Comparison of ENCODE assay signal across 8 cellular contexts in the genomic region with DNA sequence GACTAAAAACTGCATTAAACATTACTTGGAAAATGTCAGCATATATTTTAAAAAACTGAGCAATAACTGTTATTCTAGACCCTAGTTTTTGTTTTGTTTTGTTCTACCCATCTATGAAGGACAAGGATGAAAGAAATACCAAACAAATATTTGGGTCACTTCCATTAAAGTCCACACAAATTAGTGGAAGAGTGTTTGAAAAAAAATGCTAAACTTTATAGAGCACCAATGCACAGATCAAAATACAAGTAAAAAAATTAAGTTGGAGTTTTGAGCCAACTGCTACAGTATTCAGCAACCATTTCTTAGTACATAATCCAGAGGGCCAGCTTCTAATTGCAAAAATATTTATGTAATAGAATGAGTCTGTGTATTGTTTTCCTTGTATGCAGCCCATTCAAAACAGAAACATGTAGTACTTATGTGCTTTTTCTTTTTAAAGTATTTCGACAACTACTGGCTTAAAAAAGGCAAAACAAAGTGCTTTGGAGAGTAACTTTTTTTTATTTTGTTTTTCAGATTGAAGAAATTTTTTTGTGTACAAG.
DNase-seq lines count a peak whose midpoint lies in the region; ATAC-seq and TF ChIP-seq lines count a peak whose summit lies in the region.
"Had no signal": no experiment of that assay in that cellular context is flagged by ENCODE, and none has a peak within 500 bp of the region (broad histone marks: within the 10 kb centered on the region; RNA-seq: fewer than 3 reads in every experiment).

No MANE protein-coding gene starts in this region.

- H3K9me3 Mint-ChIP-seq in CD8-positive, alpha-beta memory T cell: no peaks in the 10 kb centered on the region
- no peaks in the 10 kb centered on the region for H3K9me3 Mint-ChIP-seq in activated CD4-positive, alpha-beta memory T cell treated with anti-CD3 and anti-CD28 coated beads for 36 hours
- H3K9me3 Mint-ChIP-seq in stimulated activated effector memory CD8-positive, alpha-beta T cell treated with anti-CD3 and anti-CD28 coated beads, Interleukin-12 subunit alpha, Interleukin-12 subunit beta, amount 100 ng/mL, for 72 hours: no peaks in the 10 kb centered on the region

- POLR2A ChIA-PET in CD8-positive, alpha-beta memory T cell (lab: Charles Lee): no interaction called here
- POLR2A ChIA-PET in activated CD4-positive, alpha-beta memory T cell treated with anti-CD3 and anti-CD28 coated beads for 36 hours (lab: Charles Lee): no interaction called here

- no peak overlapping the region for H3K4me3 ChIP-seq in CD8-positive, alpha-beta memory T cell (ENCODE audit: low read length)
- H3K4me3 ChIP-seq in fibroblast of the aortic adventitia (ENCODE audit: low read depth, low read length): no peak overlapping the region

- CTCF ChIA-PET in CD8-positive, alpha-beta memory T cell (lab: Charles Lee): no interaction called here
- CTCF ChIA-PET in activated CD4-positive, alpha-beta memory T cell treated with anti-CD3 and anti-CD28 coated beads for 36 hours (lab: Charles Lee): no interaction called here

- peaks cover 13 to 48% (median 15%) of the 10 kb centered on the region in 3 donors for H3K36me3 Mint-ChIP-seq in CD8-positive, alpha-beta memory T cell
- H3K36me3 Mint-ChIP-seq in activated CD4-positive, alpha-beta memory T cell treated with anti-CD3 and anti-CD28 coated beads for 36 hours: peaks cover 33% of the 10 kb centered on the region
- peaks cover 96% of the 10 kb centered on the region for H3K36me3 Mint-ChIP-seq in stimulated activated effector memory CD8-positive, alpha-beta T cell treated with anti-CD3 and anti-CD28 coated beads, Interleukin-12 subunit alpha, Interleukin-12 subunit beta, amount 100 ng/mL, for 72 hours

- DNase-seq in CD8-positive, alpha-beta memory T cell: no peak
- no peak for DNase-seq in activated CD4-positive, alpha-beta memory T cell treated with anti-CD3 and anti-CD28 coated beads for 36 hours
- DNase-seq in fibroblast of the aortic adventitia (ENCODE audit: low read depth) (peak; percentile 5), inferior parietal cortex (ENCODE audit: extremely low spot score) (no peak), NCI-H69 (lab: John Stamatoyannopoulos, UW) (no peak)
- no peak for DNase-seq in stimulated activated effector memory CD8-positive, alpha-beta T cell treated with anti-CD3 and anti-CD28 coated beads, Interleukin-12 subunit alpha, Interleukin-12 subunit beta, amount 100 ng/mL, for 72 hours (ENCODE audit: low spot score in 2 of 2)
- DNase-seq: stimulated activated CD8-positive, alpha-beta memory T cell treated with anti-CD3 and anti-CD28 coated beads, Interleukin-4, amount 100 ng/mL, for 48 hours had no signal

- H3K4me1 ChIP-seq in CD8-positive, alpha-beta memory T cell (ENCODE audit: insufficient read depth, low read length): peaks cover 81% of the 10 kb centered on the region

- peak overlapping the region; percentile 80 to 95 (median 89) for H3K27ac Mint-ChIP-seq in CD8-positive, alpha-beta memory T cell
- peak overlapping the region; percentile 57 for H3K27ac Mint-ChIP-seq in activated CD4-positive, alpha-beta memory T cell treated with anti-CD3 and anti-CD28 coated beads for 36 hours
- H3K27ac Mint-ChIP-seq in stimulated activated effector memory CD8-positive, alpha-beta T cell treated with anti-CD3 and anti-CD28 coated beads, Interleukin-12 subunit alpha, Interleukin-12 subunit beta, amount 100 ng/mL, for 72 hours: peak overlapping the region; percentile 88

- H3K27me3 Mint-ChIP-seq in CD8-positive, alpha-beta memory T cell: no peaks in the 10 kb centered on the region
- no peaks in the 10 kb centered on the region for H3K27me3 Mint-ChIP-seq in activated CD4-positive, alpha-beta memory T cell treated with anti-CD3 and anti-CD28 coated beads for 36 hours

- no peaks in the 10 kb centered on the region for H3K36me3 ChIP-seq in CD8-positive, alpha-beta memory T cell (ENCODE audit: insufficient read depth, low read length)

- H3K4me1 Mint-ChIP-seq in CD8-positive, alpha-beta memory T cell: peaks cover 84 to 94% (median 93%) of the 10 kb centered on the region in 3 donors
- H3K4me1 Mint-ChIP-seq in activated CD4-positive, alpha-beta memory T cell treated with anti-CD3 and anti-CD28 coated beads for 36 hours (ENCODE audit: low read depth): peaks cover 74% of the 10 kb centered on the region
- H3K4me1 Mint-ChIP-seq in stimulated activated effector memory CD8-positive, alpha-beta T cell treated with anti-CD3 and anti-CD28 coated beads, Interleukin-12 subunit alpha, Interleukin-12 subunit beta, amount 100 ng/mL, for 72 hours: peaks cover 44% of the 10 kb centered on the region

- no peak for TF ChIP-seq CTCF in fibroblast of the aortic adventitia (IDR thresholded peaks at IDR 0.05; ENCODE audit: insufficient read depth, low read length)

- H3K9me3 ChIP-seq in CD8-positive, alpha-beta memory T cell (ENCODE audit: low read length): no peaks in the 10 kb centered on the region

- ATAC-seq in stimulated activated effector memory CD8-positive, alpha-beta T cell treated with anti-CD3 and anti-CD28 coated beads, Interleukin-12 subunit alpha, Interleukin-12 subunit beta, amount 100 ng/mL, for 72 hours: no peak
- no peak for ATAC-seq in HG03108 (IDR thresholded peaks at IDR 0.05; ENCODE audit: unreplicated experiment)

- peak overlapping the region in 4 of 7 donors; percentile 27 to 84 (median 74) for H3K4me3 Mint-ChIP-seq in CD8-positive, alpha-beta memory T cell
- H3K4me3 Mint-ChIP-seq in activated CD4-positive, alpha-beta memory T cell treated with anti-CD3 and anti-CD28 coated beads for 36 hours: no peak overlapping the region
- H3K4me3 Mint-ChIP-seq in stimulated activated effector memory CD8-positive, alpha-beta T cell treated with anti-CD3 and anti-CD28 coated beads, Interleukin-12 subunit alpha, Interleukin-12 subunit beta, amount 100 ng/mL, for 72 hours: peak overlapping the region; percentile 59

- no peaks in the 10 kb centered on the region for H3K27me3 ChIP-seq in CD8-positive, alpha-beta memory T cell (ENCODE audit: insufficient read depth, low read length, poor library complexity, severe bottlenecking)

- intact Hi-C loops in activated CD4-positive, alpha-beta memory T cell treated with anti-CD3 and anti-CD28 coated beads for 36 hours (cut with micrococcal nuclease): loop anchor here (2.0 kb wide), 2 partner anchors 121 to 681 kb away; a partner anchor contains a TSS

- H3K27ac ChIP-seq in CD8-positive, alpha-beta memory T cell (ENCODE audit: low read depth, low read length): no peak overlapping the region
